ENCODE assay signal across 23 cellular contexts in genomic region chr1:203182377-203182927, GRCh38. TPM values are rescaled to one million over a fixed set of nuclear protein-coding genes. Genes with fewer than 3 reads are reported as not detected.
"Had no signal": no experiment of that assay in that cellular context is flagged by ENCODE, and none has a peak within 500 bp of the region (broad histone marks: within the 10 kb centered on the region; RNA-seq: fewer than 3 reads in every experiment).

No MANE protein-coding gene starts in this region.

- H3K4me1 ChIP-seq: foreskin keratinocyte had no signal

- H3K27me3 ChIP-seq: cardiac muscle cell, dorsolateral prefrontal cortex, thyroid gland had no signal

- H3K36me3 ChIP-seq: cardiac muscle cell, thyroid gland had no signal

- H3K9me3 Mint-ChIP-seq: activated CD4-positive, alpha-beta T cell treated with anti-CD3 and anti-CD28 coated beads, Interleukin-2, amount 10 ng/mL, durations not matched to agents 7 days and 5 days; activated naive CD4-positive, alpha-beta T cell treated with anti-CD3 and anti-CD28 coated beads, Interleukin-2, amount 50 U/mL, for 72 hours; activated T-cell treated with anti-CD3 and anti-CD28 coated beads, Interleukin-2, amount 50 U/mL, for 4 hours had no signal

- H3K4me3 ChIP-seq: cardiac muscle cell, dorsolateral prefrontal cortex, spleen, thyroid gland had no signal

- DNase-seq: activated CD4-positive, alpha-beta T cell treated with anti-CD3 and anti-CD28 coated beads, Interleukin-2, amount 10 ng/mL, durations not matched to agents 7 days and 5 days; activated CD8-positive, alpha-beta memory T cell treated with anti-CD3 and anti-CD28 coated beads, Interleukin-2, amount 50 U/mL, for 4 hours; activated T-cell treated with anti-CD3 and anti-CD28 coated beads, Interleukin-2, amount 50 U/mL, for 4 hours; amniotic stem cell; foreskin keratinocyte; hippocampal formation; islet precursor cell; spleen; stimulated activated CD8-positive, alpha-beta memory T cell treated with anti-CD3 and anti-CD28 coated beads, Interleukin-4, amount 100 ng/mL, for 48 hours; stimulated activated naive CD4-positive, alpha-beta T cell; T1000 had no signal

- ATAC-seq: activated CD4-positive, CD25-positive, alpha-beta regulatory T cell treated with anti-CD3 and anti-CD28 coated beads, Interleukin-2, amount 50 U/mL, for 24 hours; activated naive CD4-positive, alpha-beta T cell treated with anti-CD3 and anti-CD28 coated beads, Interleukin-2, amount 50 U/mL, for 72 hours; activated T-cell treated with anti-CD3 and anti-CD28 coated beads, Interleukin-2, amount 50 U/mL, for 4 hours; foreskin keratinocyte; SK-N-SH treated with all-trans-retinoic acid at 6 μM for 48 hours had no signal

- H3K27ac Mint-ChIP-seq: activated CD4-positive, alpha-beta T cell treated with anti-CD3 and anti-CD28 coated beads, Interleukin-2, amount 10 ng/mL, durations not matched to agents 7 days and 5 days had no signal

- H3K4me1 Mint-ChIP-seq: activated CD4-positive, alpha-beta T cell treated with anti-CD3 and anti-CD28 coated beads, Interleukin-2, amount 10 ng/mL, durations not matched to agents 7 days and 5 days had no signal

- H3K9me3 ChIP-seq: spleen, thyroid gland had no signal

- H3K4me3 Mint-ChIP-seq: activated CD4-positive, alpha-beta T cell treated with anti-CD3 and anti-CD28 coated beads, Interleukin-2, amount 10 ng/mL, durations not matched to agents 7 days and 5 days; activated T-cell treated with anti-CD3 and anti-CD28 coated beads, Interleukin-2, amount 50 U/mL, for 4 hours had no signal

- H3K36me3 Mint-ChIP-seq: activated naive CD4-positive, alpha-beta T cell treated with anti-CD3 and anti-CD28 coated beads, Interleukin-2, amount 50 U/mL, for 72 hours had no signal

- H3K27ac ChIP-seq: cardiac muscle cell, dorsolateral prefrontal cortex, foreskin keratinocyte, spleen, thyroid gland had no signal

RNA-seq across cellular contexts. Expression of gene CHI3L1, which starts 4.1 kb away (rescaled TPM):
- total RNA-seq: activated CD4-positive, alpha-beta T cell treated with anti-CD3 and anti-CD28 coated beads, Interleukin-2, amount 10 ng/mL, durations not matched to agents 7 days and 5 days; activated T-cell treated with anti-CD3 and anti-CD28 coated beads, Interleukin-2, amount 50 U/mL, for 4 hours; cardiac muscle cell; foreskin keratinocyte; lung microvascular endothelial cell; T-helper 1 cell treated with Interleukin-12 subunit alpha and Interleukin-12 subunit beta and Interleukin-4 antibody, amounts not matched to agents 30 ng/mL and 1 ng/mL, for 36 hours had no signal
- polyA plus RNA-seq: foreskin keratinocyte had no signal

RNA-seq across cellular contexts. Expression of gene MYBPH, which starts 6.8 kb away (rescaled TPM):
- total RNA-seq: activated CD4-positive, alpha-beta T cell treated with anti-CD3 and anti-CD28 coated beads, Interleukin-2, amount 10 ng/mL, durations not matched to agents 7 days and 5 days; activated naive CD4-positive, alpha-beta T cell treated with anti-CD3 and anti-CD28 coated beads, Interleukin-2, amount 50 U/mL, for 72 hours; activated T-cell treated with anti-CD3 and anti-CD28 coated beads, Interleukin-2, amount 50 U/mL, for 4 hours; epithelial cell of proximal tubule; foreskin keratinocyte; lung microvascular endothelial cell; mononuclear cell; renal cortical epithelial cell; T-helper 1 cell treated with Interleukin-12 subunit alpha and Interleukin-12 subunit beta and Interleukin-4 antibody, amounts not matched to agents 30 ng/mL and 1 ng/mL, for 36 hours had no signal
- polyA plus RNA-seq: foreskin keratinocyte had no signal

RNA-seq across cellular contexts. Expression of gene CHIT1, which starts 47.0 kb away (rescaled TPM):
- total RNA-seq: epithelial cell of proximal tubule, fibroblast of lung, foreskin keratinocyte, lung microvascular endothelial cell had no signal
- polyA plus RNA-seq: cardiac muscle cell, fibroblast of lung, foreskin keratinocyte had no signal

RNA-seq across cellular contexts. Expression of gene ADORA1, which starts 54.9 kb away (rescaled TPM):
- total RNA-seq: activated CD4-positive, alpha-beta T cell treated with anti-CD3 and anti-CD28 coated beads, Interleukin-2, amount 10 ng/mL, durations not matched to agents 7 days and 5 days; activated naive CD4-positive, alpha-beta T cell treated with anti-CD3 and anti-CD28 coated beads, Interleukin-2, amount 50 U/mL, for 72 hours; lung microvascular endothelial cell; mononuclear cell; T-helper 1 cell treated with Interleukin-12 subunit alpha and Interleukin-12 subunit beta and Interleukin-4 antibody, amounts not matched to agents 30 ng/mL and 1 ng/mL, for 36 hours had no signal
